ENCODE assay signal across 8 cellular contexts in genomic region chr3:131216801-131217200, GRCh38.
DNase-seq lines count a peak whose midpoint lies in the region; ATAC-seq and TF ChIP-seq lines count a peak whose summit lies in the region.

No MANE protein-coding gene starts in this region.

- 48% methylated on average over 6 of the region's 6 CpGs for WGBS in hepatocyte (ENCODE audit: low lambda C conversion rate, missing lambda C conversion rate)

- no peaks in the 10 kb centered on the region for H3K9me2 ChIP-seq in hepatocyte (replicated peaks; ENCODE audit: insufficient read depth)

- peaks cover 6% of the 10 kb centered on the region for H3K27me3 Mint-ChIP-seq in stimulated activated naive CD8-positive, alpha-beta T cell treated with anti-CD3 and anti-CD28 coated beads, Interleukin-15, amount 100 ng/mL, for 72 hours
- H3K27me3 Mint-ChIP-seq in activated T-cell treated with anti-CD3 and anti-CD28 coated beads, Interleukin-2, amount 50 U/mL, for 4 hours (ENCODE audit: low read depth) = peaks cover 3% of the 10 kb centered on the region

- H3K36me3 Mint-ChIP-seq in activated T-cell treated with anti-CD3 and anti-CD28 coated beads, Interleukin-2, amount 50 U/mL, for 4 hours (ENCODE audit: insufficient read depth) = peaks cover 5% of the 10 kb centered on the region

- no peak overlapping the region for H2AFZ ChIP-seq in hepatocyte

- H3K27ac ChIP-seq in hepatocyte = peak overlapping the region; percentile 66

- no peaks in the 10 kb centered on the region for H3K36me3 ChIP-seq in adipocyte (ENCODE audit: control insufficient read depth, insufficient read depth, low read length, severe bottlenecking)
- H3K36me3 ChIP-seq in hepatocyte (replicated peaks; ENCODE audit: insufficient read depth, low read depth) = no peaks in the 10 kb centered on the region

- no peak overlapping the region for H3K27ac Mint-ChIP-seq in stimulated activated naive CD8-positive, alpha-beta T cell treated with anti-CD3 and anti-CD28 coated beads, Interleukin-15, amount 100 ng/mL, for 72 hours

- H3K79me2 ChIP-seq in hepatocyte = no peaks in the 10 kb centered on the region

- H3K9ac ChIP-seq in adipocyte (ENCODE audit: low read length) = peak overlapping the region; percentile 67

- H3K4me1 ChIP-seq in adipocyte (ENCODE audit: control insufficient read depth, insufficient read depth, low read length) (peaks cover 34% of the 10 kb centered on the region), hepatocyte (ENCODE audit: insufficient read depth) (peaks cover 13% of the 10 kb centered on the region)

- ATAC-seq in stimulated activated naive CD8-positive, alpha-beta T cell treated with anti-CD3 and anti-CD28 coated beads, Interleukin-15, Interleukin-2, amounts not matched to agents 100 U/mL and 50 U/mL, for 24 hours = peak; percentile 52
- ATAC-seq in stimulated activated naive CD8-positive, alpha-beta T cell treated with anti-CD3 and anti-CD28 coated beads, Interleukin-15, amount 100 ng/mL, for 72 hours = no peak
- no peak for ATAC-seq in GM21381 (IDR thresholded peaks at IDR 0.05; ENCODE audit: unreplicated experiment)
- ATAC-seq in activated T-cell treated with anti-CD3 and anti-CD28 coated beads, Interleukin-2, amount 50 U/mL, for 4 hours = no peak

- H3K4me2 ChIP-seq in hepatocyte = peak overlapping the region; percentile 49

- H3K9me3 Mint-ChIP-seq in stimulated activated naive CD8-positive, alpha-beta T cell treated with anti-CD3 and anti-CD28 coated beads, Interleukin-15, amount 100 ng/mL, for 72 hours = peaks cover 0 to 1% of the 10 kb centered on the region in 2 donors
- H3K9me3 Mint-ChIP-seq in activated T-cell treated with anti-CD3 and anti-CD28 coated beads, Interleukin-2, amount 50 U/mL, for 4 hours = no peaks in the 10 kb centered on the region

- H3K4me1 Mint-ChIP-seq in stimulated activated naive CD8-positive, alpha-beta T cell treated with anti-CD3 and anti-CD28 coated beads, Interleukin-15, amount 100 ng/mL, for 72 hours = no peaks in the 10 kb centered on the region
- H3K4me1 Mint-ChIP-seq in activated T-cell treated with anti-CD3 and anti-CD28 coated beads, Interleukin-2, amount 50 U/mL, for 4 hours (ENCODE audit: low read depth) = no peaks in the 10 kb centered on the region

- H3K4me3 ChIP-seq in adipocyte (ENCODE audit: low read length) = peak overlapping the region; percentile 40
- H3K4me3 ChIP-seq in hepatocyte = no peak overlapping the region

- H4K20me1 ChIP-seq in hepatocyte (ENCODE audit: insufficient read depth, poor library complexity, severe bottlenecking) = no peaks in the 10 kb centered on the region

- no peak for TF ChIP-seq CTCF in hepatocyte (IDR thresholded peaks at IDR 0.05; ENCODE audit: poor library complexity)

- H3K4me3 Mint-ChIP-seq in stimulated activated naive CD8-positive, alpha-beta T cell treated with anti-CD3 and anti-CD28 coated beads, Interleukin-15, amount 100 ng/mL, for 72 hours = no peak overlapping the region
- H3K4me3 Mint-ChIP-seq in activated T-cell treated with anti-CD3 and anti-CD28 coated beads, Interleukin-2, amount 50 U/mL, for 4 hours = no peak overlapping the region

- H3K9me3 ChIP-seq in adipocyte (ENCODE audit: control insufficient read depth, low read length) (no peaks in the 10 kb centered on the region), hepatocyte (ENCODE audit: low read depth) (no peaks in the 10 kb centered on the region)

- DNase-seq in stimulated activated naive CD8-positive, alpha-beta T cell treated with anti-CD3 and anti-CD28 coated beads, Interleukin-15, Interleukin-2, amounts not matched to agents 100 U/mL and 50 U/mL, for 24 hours = no peak
- no peak for DNase-seq in stimulated activated naive CD8-positive, alpha-beta T cell treated with anti-CD3 and anti-CD28 coated beads, Interleukin-15, amount 100 ng/mL, for 72 hours
- DNase-seq in adipocyte (ENCODE audit: low read depth) (peak; percentile 64), hepatocyte (ENCODE audit: low spot score) (peak; percentile 72), epidermal melanocyte (ENCODE audit: insufficient read length, low spot score) (no peak), GM19238 (ENCODE audit: insufficient read length, low spot score) (no peak)
- DNase-seq in activated T-cell treated with anti-CD3 and anti-CD28 coated beads, Interleukin-2, amount 50 U/mL, for 4 hours = no peak

- no peaks in the 10 kb centered on the region for H3K27me3 ChIP-seq in adipocyte (replicated peaks; ENCODE audit: control insufficient read depth, insufficient read depth, low read length)
- no peaks in the 10 kb centered on the region for H3K27me3 ChIP-seq in hepatocyte

Comparison
In these comparisons a context has a peak if more than half of its experiments do, and no peak if none do; other contexts are left out.
1. DNase-seq: peak in adipocyte (single experiment) and hepatocyte (single experiment); none in stimulated activated naive CD8-positive, alpha-beta T cell treated with anti-CD3 and anti-CD28 coated beads, Interleukin-15, Interleukin-2, amounts not matched to agents 100 U/mL and 50 U/mL, for 24 hours (single experiment), stimulated activated naive CD8-positive, alpha-beta T cell treated with anti-CD3 and anti-CD28 coated beads, Interleukin-15, amount 100 ng/mL, for 72 hours (0 of 2), epidermal melanocyte (single experiment), GM19238 (single experiment) and activated T-cell treated with anti-CD3 and anti-CD28 coated beads, Interleukin-2, amount 50 U/mL, for 4 hours (single experiment).